22 cellular contexts compared by ENCODE assay signal in the genomic region with DNA sequence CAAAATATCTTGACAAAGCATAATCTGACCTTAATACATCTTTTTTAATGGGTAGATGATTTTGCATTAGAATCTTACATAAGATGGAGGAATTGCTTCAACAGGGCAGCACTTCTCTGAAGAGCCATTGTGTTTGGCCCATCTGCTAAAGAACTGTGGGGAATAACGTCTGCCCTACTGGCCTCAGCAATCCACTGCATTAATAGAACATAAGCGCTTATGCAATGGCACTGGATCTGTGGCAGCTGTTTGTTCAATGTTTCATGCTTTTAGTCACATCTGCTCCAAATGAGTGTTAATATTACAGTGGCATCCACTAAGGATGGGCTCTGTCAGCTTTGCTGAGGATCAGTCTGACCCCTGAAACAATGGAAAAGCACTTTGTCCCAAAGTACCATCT.
"Had no signal": no experiment of that assay in that cellular context is flagged by ENCODE, and none has a peak within 500 bp of the region (broad histone marks: within the 10 kb centered on the region; RNA-seq: fewer than 3 reads in every experiment).

No MANE protein-coding gene starts in this region.

- H3K9me3 ChIP-seq: colonic mucosa, gastroesophageal sphincter, ovary, thyroid gland had no signal

- H3K27me3 Mint-ChIP-seq: natural killer cell treated with Interleukin-12 subunit alpha and Interleukin-12 subunit beta and Interleukin-15 and Interleukin-18, amount 100 ng/mL, for 72 hours had no signal

- H3K4me2 ChIP-seq: hepatocyte, neural progenitor cell, smooth muscle cell had no signal

- H3K4me1 ChIP-seq: colonic mucosa, neural progenitor cell, thyroid gland had no signal

- H3K4me3 Mint-ChIP-seq: endodermal cell; natural killer cell treated with Interleukin-12 subunit alpha and Interleukin-12 subunit beta and Interleukin-15 and Interleukin-18, amount 100 ng/mL, for 72 hours; neural progenitor cell; type B pancreatic cell had no signal

- H3K9me3 Mint-ChIP-seq: endodermal cell, neural progenitor cell, type B pancreatic cell had no signal

- H3K4me3 ChIP-seq: colonic mucosa, gastroesophageal sphincter, hepatocyte, lung, neural progenitor cell, ovary, smooth muscle cell, thyroid gland had no signal

- H3K9ac ChIP-seq: neural progenitor cell had no signal

- H3K27ac Mint-ChIP-seq: endodermal cell; natural killer cell treated with Interleukin-12 subunit alpha and Interleukin-12 subunit beta and Interleukin-15 and Interleukin-18, amount 100 ng/mL, for 72 hours; neural progenitor cell; type B pancreatic cell had no signal

- H3K36me3 Mint-ChIP-seq: natural killer cell treated with Interleukin-12 subunit alpha and Interleukin-12 subunit beta and Interleukin-15 and Interleukin-18, amount 100 ng/mL, for 72 hours; neural progenitor cell; type B pancreatic cell had no signal

- ATAC-seq: gastroesophageal sphincter; left colon; left ventricle myocardium superior; natural killer cell treated with Interleukin-12 subunit alpha and Interleukin-12 subunit beta and Interleukin-15 and Interleukin-18, amount 100 ng/mL, for 72 hours; right cardiac atrium had no signal

- H3K4me1 Mint-ChIP-seq: endodermal cell, neural progenitor cell had no signal

- H3K27ac ChIP-seq: colonic mucosa, gastroesophageal sphincter, hepatocyte, neural progenitor cell, ovary, thyroid gland had no signal

- H3K27me3 ChIP-seq: colonic mucosa, gastroesophageal sphincter, hepatocyte, neural progenitor cell, ovary, thyroid gland had no signal

- H3K36me3 ChIP-seq: colonic mucosa, gastroesophageal sphincter, neural progenitor cell, ovary, thyroid gland had no signal

- H2AFZ ChIP-seq: hepatocyte, neural progenitor cell had no signal

- H3K79me2 ChIP-seq: hepatocyte had no signal

- DNase-seq: colonic mucosa; dermis blood vessel endothelial cell; endodermal cell; erythroblast; head of caudate nucleus; left colon; left ventricle myocardium superior; mesenchymal stem cell; midbrain; nucleus accumbens; ovary; right cardiac atrium; stimulated activated CD4-positive, alpha-beta T cell treated with anti-CD3 and anti-CD28 coated beads, Interleukin-2, amount 100 ng/mL, for 48 hours; stimulated activated naive CD4-positive, alpha-beta T cell treated with Interleukin-2 at 50 U/mL for 16 hours; thyroid gland had no signal
